Comparison of ENCODE assay signal across 24 cellular contexts in genomic region chr22:19655399-19655798, GRCh38. TPM values are rescaled to one million over a fixed set of nuclear protein-coding genes. Genes with fewer than 3 reads are reported as not detected.
DNase-seq lines count a peak whose midpoint lies in the region; FAIRE-seq and TF ChIP-seq lines count a peak whose summit lies in the region.
"Had no signal": no experiment of that assay in that cellular context is flagged by ENCODE, and none has a peak within 500 bp of the region (broad histone marks: within the 10 kb centered on the region; RNA-seq: fewer than 3 reads in every experiment).

No MANE protein-coding gene starts in this region.

- TF ChIP-seq CTCF in H1 (IDR thresholded peaks at IDR 0.05; ENCODE audit: control extremely low read depth in 1 of 3, insufficient read depth in 1 of 3, low read depth in 1 of 3, low read length in 3 of 3) = no peak

- no peak overlapping the region for H3K56ac ChIP-seq in H1 (replicated peaks; ENCODE audit: insufficient read length, low read depth, low read length)

- H3K79me2 ChIP-seq in H1 (ENCODE audit: control insufficient read depth in 1 of 2, insufficient read depth in 2 of 2, low read length in 2 of 2) = no peaks in the 10 kb centered on the region

- peak overlapping the region; percentile 40; the same call in 1 of the 2 replicates for H3K27ac ChIP-seq in SK-N-MC
- H3K27ac ChIP-seq in H1 (ENCODE audit: low read depth, low read length) = no peak overlapping the region
- H3K27ac ChIP-seq: A549, BLaER1, C4-2B had no signal

- H3K9ac ChIP-seq in SK-N-MC (ENCODE audit: insufficient read length) (no peak overlapping the region), H1 (replicated peaks in 1 of 4; ENCODE audit: extremely low read depth in 1 of 4, low read depth in 3 of 4, low read length in 3 of 4) (no peak overlapping the region)
- H3K9ac ChIP-seq: BLaER1 had no signal

- peak overlapping the region; percentile 84; the same call in 1 of the 2 replicates for H2BK12ac ChIP-seq in H1 (ENCODE audit: low read depth, low read length)

- H3K23ac ChIP-seq in H1 (ENCODE audit: insufficient read length) = no peak overlapping the region

- no peak overlapping the region for H2BK5ac ChIP-seq in H1 (ENCODE audit: low read depth, low read length)

- FAIRE-seq in H1 (lab: Jason Lieb, UNC) = no peak
- FAIRE-seq: A549, D721Med, GM12891, GM18507, H54 had no signal

- no peak overlapping the region for H3K4me2 ChIP-seq in H1 (ENCODE audit: insufficient read depth in 1 of 2, low read depth in 2 of 2, low read length in 2 of 2)
- H3K4me2 ChIP-seq: A549, BLaER1 had no signal

- H4K5ac ChIP-seq in H1 (ENCODE audit: insufficient read length, low read depth, low read length) = no peak overlapping the region

- 85% methylated on average over 5 of the region's 5 CpGs; no CpG with 5 or more reads in 1 of the 2 experiments for WGBS in H1 (ENCODE audit: extremely low coverage in 1 of 2, insufficient coverage in 1 of 2, insufficient read length in 1 of 2, insufficient replicate concordance in 2 of 2, low coverage in 1 of 2, low lambda C conversion rate in 2 of 2, missing lambda C conversion rate in 1 of 2), 2 experiments

- H3K4me1 ChIP-seq in H1 (replicated peaks in 1 of 4; ENCODE audit: control insufficient read depth in 3 of 4, insufficient read depth in 4 of 4, low read length in 3 of 4) = peaks cover 0 to 3% (median 0%) of the 10 kb centered on the region in 4 experiments; a peak in 2 of 7 replicates
- H3K4me1 ChIP-seq: A549, BLaER1 had no signal

- no peak for TF ChIP-seq POLR2A in H1 (IDR thresholded peaks at IDR 0.05; ENCODE audit: control extremely low read depth in 1 of 2, low read depth in 2 of 2, low read length in 2 of 2)

- H2AFZ ChIP-seq in H1 (ENCODE audit: low read length) = no peak overlapping the region
- H2AFZ ChIP-seq: GM23338 had no signal

- no peak overlapping the region for H2BK15ac ChIP-seq in H1 (ENCODE audit: low read length)

- TF ChIP-seq RAD21 in H1 (IDR thresholded peaks at IDR 0.05 in 1 of 2, conservative IDR thresholded peaks at IDR 0.05 in 1 of 2; ENCODE audit: low read depth in 2 of 2, low read length in 2 of 2) = no peak

- H2BK20ac ChIP-seq in H1 (ENCODE audit: low read length) = peak overlapping the region; percentile 86; the same call in 1 of the 2 replicates

- 0 out of 2 replicates have a peak overlapping the region, but pooled peaks have one; percentile 24 for H2AK5ac ChIP-seq in H1 (ENCODE audit: low read depth, low read length)

- H4K91ac ChIP-seq in H1 (replicated peaks; ENCODE audit: insufficient read length, low read length) = no peak overlapping the region

- H3K18ac ChIP-seq in H1 (ENCODE audit: extremely low read depth, low read length) = peak overlapping the region; percentile 19; the same call in 1 of the 2 replicates

- CTCF ChIA-PET in H1 (lab: Charles Lee; ENCODE audit: partially characterized antibody) = interaction anchor here (3.8 kb wide), 1 partner anchor 11 kb away, joined by 11 read pairs; no protein-coding TSS in a partner anchor

- no peak overlapping the region for H4K8ac ChIP-seq in H1 (ENCODE audit: extremely low read depth, insufficient read depth, low read length)

- no peak overlapping the region for H3K4me3 ChIP-seq in SK-N-MC
- H3K4me3 ChIP-seq in H1 (ENCODE audit: extremely low read depth in 1 of 4, insufficient read depth in 2 of 4, low read depth in 3 of 4, low read length in 4 of 4) = no peak overlapping the region
- H3K4me3 ChIP-seq: A549, BLaER1, GM23338, HAP-1 had no signal

- peak overlapping the region; percentile 72 for H2BK120ac ChIP-seq in H1 (replicated peaks; ENCODE audit: low read depth, low read length)

- no peaks in the 10 kb centered on the region for H3K79me1 ChIP-seq in H1 (ENCODE audit: low read depth, low read length)

- H3K36me3 ChIP-seq in SK-N-MC (ENCODE audit: insufficient read depth, low read length) (no peaks in the 10 kb centered on the region), H1 (ENCODE audit: control insufficient read depth in 2 of 4, insufficient read depth in 4 of 4, low read length in 3 of 4) (no peaks in the 10 kb centered on the region)
- H3K36me3 ChIP-seq: BLaER1, HAP-1 had no signal

- H3K9me3 ChIP-seq in SK-N-MC (ENCODE audit: low read depth, low read length) (no peaks in the 10 kb centered on the region), H1 (ENCODE audit: insufficient read depth in 2 of 2, low read depth in 1 of 2, low read length in 1 of 2) (no peaks in the 10 kb centered on the region; a peak in 1 of 4 replicates)
- H3K9me3 ChIP-seq: BLaER1, HAP-1 had no signal

- POLR2A ChIA-PET in H1 (lab: Charles Lee; ENCODE audit: partially characterized antibody) = no interaction called here

- H4K20me1 ChIP-seq in H1 (replicated peaks in 1 of 2; ENCODE audit: control insufficient read depth in 1 of 2, insufficient read depth in 2 of 2, low read length in 2 of 2) = no peaks in the 10 kb centered on the region
- H4K20me1 ChIP-seq: BLaER1 had no signal

- no peaks in the 10 kb centered on the region for H3K23me2 ChIP-seq in H1 (ENCODE audit: low read depth, low read length)

- no peak for TF ChIP-seq EP300 in H1 (IDR thresholded peaks at IDR 0.05; ENCODE audit: borderline replicate concordance in 1 of 2, low read depth in 2 of 2, low read length in 2 of 2)

- no peak overlapping the region for H3K4ac ChIP-seq in H1 (replicated peaks; ENCODE audit: insufficient read length, low read depth, low read length)

- no peak overlapping the region for H3K14ac ChIP-seq in H1 (ENCODE audit: insufficient read length)

- H3K27me3 ChIP-seq in H1 (replicated peaks in 1 of 4; ENCODE audit: control insufficient read depth in 3 of 4, extremely low read depth in 1 of 4, insufficient read depth in 3 of 4, low read length in 3 of 4) = no peaks in the 10 kb centered on the region; a peak in 1 of 7 replicates
- H3K27me3 ChIP-seq: BLaER1 had no signal

- DNase-seq in SK-N-MC (ENCODE audit: low read depth, low spot score) (no peak), H1 (ENCODE audit: low read depth in 1 of 2, low spot score in 2 of 2) (no peak), mesenteric fat pad (ENCODE audit: low spot score) (peak; percentile 51), CD1c-positive myeloid dendritic cell (ENCODE audit: extremely low spot score) (no peak), AG08395 (ENCODE audit: low spot score) (no peak), DMS79 (lab: John Stamatoyannopoulos, UW) (no peak)
- DNase-seq: 8988T; ACHN; CD4-positive, alpha-beta T cell; CD8-positive, alpha-beta memory T cell; DMS 273 treated with DMSO at 0.1 percent for 48 hours; DMS79 treated with DMSO at 0.1 percent for 48 hours; GF-D8; HFFc6 had no signal

TF ChIP-seq in H1, 55 proteins besides CTCF, POLR2A, EP300 and RAD21 (continues in another document):
- no peak for TF ChIP-seq SAP30 (IDR thresholded peaks at IDR 0.05; ENCODE audit: insufficient read depth, insufficient replicate concordance, low read length)
- no peak for TF ChIP-seq USF2 (IDR thresholded peaks at IDR 0.05; ENCODE audit: low read length)
- no peak for TF ChIP-seq CTBP2 (IDR thresholded peaks at IDR 0.05; ENCODE audit: borderline replicate concordance, insufficient read depth, insufficient read length, low read length)
- TF ChIP-seq TAF7 (optimal IDR thresholded peaks at IDR 0.05; ENCODE audit: borderline replicate concordance, low read depth, low read length) = no peak

RNA-seq across cellular contexts. Expression of gene SEPTIN5, which starts 58.9 kb away (rescaled TPM):
- total RNA-seq in H1 (2021; fragmentation: NEBNext Ultra II Directional; extraction: Animal tissue kit (Norgen Biotek cat#: 25700)) = 7.8 and 8.6 TPM in 2 replicates
- polyA plus RNA-seq in H1 (2011; rRNA removed) = 6.0 and 9.1 TPM in 2 replicates
- 6.7 TPM for polyA plus RNA-seq in H1 (2011; cell fraction: cytosol; rRNA removed)
- polyA plus RNA-seq in H1 (2011; cell fraction: nucleus; rRNA removed) = 18.5 TPM
- 5.8 to 13.4 TPM (median 10.9 TPM) in 4 replicates for polyA plus RNA-seq in H1 (2012, experiment 1 of 2)
- polyA plus RNA-seq in H1 (2012, experiment 2 of 2) = 8.4 TPM
- 9.7 TPM for polyA plus RNA-seq in H1 (2013, experiment 1 of 2)
- 9.0 TPM for polyA plus RNA-seq in H1 (2013, experiment 2 of 2)
- polyA minus RNA-seq in H1 (2011; rRNA and poly(A)+ RNA removed) = 7.3 and 8.0 TPM in 2 replicates
- 2.3 TPM for polyA minus RNA-seq in H1 (2011; cell fraction: cytosol; rRNA and poly(A)+ RNA removed)
- 8.8 TPM for polyA minus RNA-seq in H1 (2011; cell fraction: nucleus; rRNA and poly(A)+ RNA removed)
- total RNA-seq in mesenteric fat pad = 7.0 TPM
- total RNA-seq: B cell had no signal
- polyA plus RNA-seq: CD8-positive, alpha-beta memory T cell had no signal
